1 cellular context compared by ENCODE assay signal in the genomic region with DNA sequence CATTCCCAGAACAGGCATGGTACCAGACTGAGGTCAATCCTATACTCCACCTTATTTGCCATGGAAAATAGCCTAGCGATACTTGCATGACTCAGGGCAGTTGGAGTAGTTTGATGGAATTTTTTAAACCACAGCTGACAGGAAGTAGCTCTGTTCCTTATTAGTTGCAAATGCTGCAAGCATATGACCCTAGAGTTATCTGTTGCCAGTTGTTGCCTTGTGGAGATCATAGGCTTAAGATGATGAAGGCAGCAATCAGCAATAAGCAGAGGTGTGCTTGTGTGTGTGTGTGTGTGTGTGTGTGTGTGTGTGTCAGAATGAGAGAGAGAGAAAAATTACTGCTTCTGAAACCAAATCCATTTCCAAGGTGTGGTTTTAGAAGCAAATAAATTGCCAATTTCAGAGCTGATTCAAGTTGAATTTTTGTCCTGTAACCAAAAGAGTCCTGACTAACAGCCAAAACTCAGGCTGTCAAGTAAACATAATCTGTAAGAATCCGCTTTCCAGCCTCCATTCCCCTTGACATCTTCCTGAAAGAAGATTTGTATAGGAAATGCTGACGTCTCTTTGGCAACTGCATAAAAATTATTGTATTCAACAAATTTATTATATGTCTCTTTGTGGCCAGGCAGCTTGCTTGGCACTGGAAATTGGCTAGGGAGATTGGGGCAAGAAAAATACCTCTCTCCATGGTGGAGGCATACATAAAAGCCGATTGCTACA.
TF ChIP-seq lines count a peak whose summit lies in the region.

No MANE protein-coding gene starts in this region.

TF ChIP-seq in IMR-90, 13 proteins besides CTCF, POLR2A, EP300 and RAD21 (continued from another document):
- TF ChIP-seq, protein P1, sequence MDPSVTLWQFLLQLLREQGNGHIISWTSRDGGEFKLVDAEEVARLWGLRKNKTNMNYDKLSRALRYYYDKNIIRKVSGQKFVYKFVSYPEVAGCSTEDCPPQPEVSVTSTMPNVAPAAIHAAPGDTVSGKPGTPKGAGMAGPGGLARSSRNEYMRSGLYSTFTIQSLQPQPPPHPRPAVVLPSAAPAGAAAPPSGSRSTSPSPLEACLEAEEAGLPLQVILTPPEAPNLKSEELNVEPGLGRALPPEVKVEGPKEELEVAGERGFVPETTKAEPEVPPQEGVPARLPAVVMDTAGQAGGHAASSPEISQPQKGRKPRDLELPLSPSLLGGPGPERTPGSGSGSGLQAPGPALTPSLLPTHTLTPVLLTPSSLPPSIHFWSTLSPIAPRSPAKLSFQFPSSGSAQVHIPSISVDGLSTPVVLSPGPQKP (IDR thresholded peaks at IDR 0.05; ENCODE audit: borderline replicate concordance, low read depth, low read length): no peak
- TF ChIP-seq SMC3 (IDR thresholded peaks at IDR 0.05; ENCODE audit: low read depth, low read length) (no peak), NFE2L2 (IDR thresholded peaks at IDR 0.05; ENCODE audit: low read depth, low read length) (no peak), BHLHE40 (IDR thresholded peaks at IDR 0.05; ENCODE audit: low read depth, low read length) (no peak), MAFK (IDR thresholded peaks at IDR 0.05; ENCODE audit: low read depth, low read length) (no peak), CHD1 (IDR thresholded peaks at IDR 0.05; ENCODE audit: low read depth, low read length) (no peak), MXI1 (IDR thresholded peaks at IDR 0.05; ENCODE audit: borderline replicate concordance, low read depth, low read length) (no peak), FOS (IDR thresholded peaks at IDR 0.05; ENCODE audit: low read depth, low read length) (no peak), RCOR1 (IDR thresholded peaks at IDR 0.05; ENCODE audit: insufficient replicate concordance, low read length) (no peak)
- TF ChIP-seq, protein P2, sequence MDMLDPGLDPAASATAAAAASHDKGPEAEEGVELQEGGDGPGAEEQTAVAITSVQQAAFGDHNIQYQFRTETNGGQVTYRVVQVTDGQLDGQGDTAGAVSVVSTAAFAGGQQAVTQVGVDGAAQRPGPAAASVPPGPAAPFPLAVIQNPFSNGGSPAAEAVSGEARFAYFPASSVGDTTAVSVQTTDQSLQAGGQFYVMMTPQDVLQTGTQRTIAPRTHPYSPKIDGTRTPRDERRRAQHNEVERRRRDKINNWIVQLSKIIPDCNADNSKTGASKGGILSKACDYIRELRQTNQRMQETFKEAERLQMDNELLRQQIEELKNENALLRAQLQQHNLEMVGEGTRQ (IDR thresholded peaks at IDR 0.05; ENCODE audit: low read depth, low read length): no peak
